Comparison of ENCODE assay signal across 8 cellular contexts in genomic region chr4:77193511-77194236, GRCh38. TPM values are rescaled to one million over a fixed set of nuclear protein-coding genes. Genes with fewer than 3 reads are reported as not detected.
DNase-seq lines count a peak whose midpoint lies in the region; ATAC-seq and TF ChIP-seq lines count a peak whose summit lies in the region.

No MANE protein-coding gene starts in this region.

- no peaks in the 10 kb centered on the region for H4K20me1 ChIP-seq in SU-DHL-6 (ENCODE audit: low read depth, low read length)

- no peaks in the 10 kb centered on the region for H3K79me2 ChIP-seq in SU-DHL-6 (ENCODE audit: insufficient read depth, low read length)

- peaks cover 18% of the 10 kb centered on the region for H3K4me1 Mint-ChIP-seq in activated naive CD4-positive, alpha-beta T cell treated with anti-CD3 and anti-CD28 coated beads, Interleukin-2, amount 50 U/mL, for 24 hours
- H3K4me1 Mint-ChIP-seq in type B pancreatic cell (ENCODE audit: unreplicated experiment) = peaks cover 11% of the 10 kb centered on the region

- peak overlapping the region; percentile 89 for H3K4me3 Mint-ChIP-seq in activated naive CD4-positive, alpha-beta T cell treated with anti-CD3 and anti-CD28 coated beads, Interleukin-2, amount 50 U/mL, for 24 hours
- no peak overlapping the region for H3K4me3 Mint-ChIP-seq in type B pancreatic cell

- no peaks in the 10 kb centered on the region for H3K9me3 ChIP-seq in SU-DHL-6 (ENCODE audit: insufficient read depth, low read length)

- ATAC-seq in GM18517 (IDR thresholded peaks at IDR 0.05; ENCODE audit: unreplicated experiment) (peak; percentile 88), HG02938 (IDR thresholded peaks at IDR 0.05; ENCODE audit: unreplicated experiment) (peak; percentile 74)

- H3K9ac ChIP-seq in SU-DHL-6 (ENCODE audit: low read length) = peak overlapping the region; percentile 51

- TF ChIP-seq CTCF in SU-DHL-6 (IDR thresholded peaks at IDR 0.05; ENCODE audit: insufficient read depth, low read length, poor library complexity, severe bottlenecking) (no peak), type B pancreatic cell (conservative IDR thresholded peaks at IDR 0.05) (no peak)

- H3K36me3 ChIP-seq in SU-DHL-6 (ENCODE audit: low read length) = no peaks in the 10 kb centered on the region

- peak overlapping the region; percentile 77 for H3K27ac Mint-ChIP-seq in activated naive CD4-positive, alpha-beta T cell treated with anti-CD3 and anti-CD28 coated beads, Interleukin-2, amount 50 U/mL, for 24 hours
- no peak overlapping the region for H3K27ac Mint-ChIP-seq in type B pancreatic cell

- H3K9me3 Mint-ChIP-seq in activated naive CD4-positive, alpha-beta T cell treated with anti-CD3 and anti-CD28 coated beads, Interleukin-2, amount 50 U/mL, for 24 hours = no peaks in the 10 kb centered on the region
- H3K9me3 Mint-ChIP-seq in type B pancreatic cell = peaks cover 10% of the 10 kb centered on the region

- H3K27ac ChIP-seq in SU-DHL-6 (ENCODE audit: low read depth, low read length) = peak overlapping the region; percentile 87
- H3K27ac ChIP-seq in substantia nigra (ENCODE audit: low read depth, low read length, poor library complexity, severe bottlenecking) = peak overlapping the region; percentile 16

- DNase-seq in mucosa of gallbladder (ENCODE audit: low spot score) (peak; percentile 39), substantia nigra (lab: John Stamatoyannopoulos, UW) (peak in 38 of 49 donors; percentile 2 to 61 (median 22)), HK-2 (ENCODE audit: unreplicated experiment) (no peak), type B pancreatic cell (ENCODE audit: extremely low spot score, unreplicated experiment) (no peak)

- peak overlapping the region; percentile 87 for H2AFZ ChIP-seq in SU-DHL-6 (ENCODE audit: low read depth, low read length, severe bottlenecking)

- no peaks in the 10 kb centered on the region for H3K27me3 ChIP-seq in SU-DHL-6 (ENCODE audit: low read length)

- peak overlapping the region; percentile 85 for H3K4me2 ChIP-seq in SU-DHL-6 (ENCODE audit: low read depth, low read length, poor library complexity, severe bottlenecking)

- peak overlapping the region; percentile 51 for H3K4me3 ChIP-seq in SU-DHL-6 (ENCODE audit: insufficient read depth, low read length, poor library complexity, severe bottlenecking)

- H3F3A ChIP-seq in SU-DHL-6 (ENCODE audit: insufficient read depth) = peaks cover 11% of the 10 kb centered on the region

- no peaks in the 10 kb centered on the region for H3K9me2 ChIP-seq in SU-DHL-6 (replicated peaks; ENCODE audit: insufficient read depth, low read length)

- peaks cover 2% of the 10 kb centered on the region for H3K27me3 Mint-ChIP-seq in activated naive CD4-positive, alpha-beta T cell treated with anti-CD3 and anti-CD28 coated beads, Interleukin-2, amount 50 U/mL, for 24 hours
- peaks cover 11% of the 10 kb centered on the region for H3K27me3 Mint-ChIP-seq in type B pancreatic cell

- no peaks in the 10 kb centered on the region for H3K36me3 Mint-ChIP-seq in activated naive CD4-positive, alpha-beta T cell treated with anti-CD3 and anti-CD28 coated beads, Interleukin-2, amount 50 U/mL, for 24 hours
- no peaks in the 10 kb centered on the region for H3K36me3 Mint-ChIP-seq in type B pancreatic cell

RNA-seq across cellular contexts. Expression of gene CCNG2, which starts 36.7 kb away (rescaled TPM):
- total RNA-seq in mucosa of gallbladder (55.3 TPM), type B pancreatic cell (ENCODE audit: low replicate concordance) (53.0 and 67.9 TPM in 2 replicates)

Comparison
In these comparisons a context has a peak if more than half of its experiments do, and no peak if none do; other contexts are left out.
1. DNase-seq: peak in mucosa of gallbladder (single experiment) and substantia nigra (38 of 49); none in HK-2 (single experiment) and type B pancreatic cell (single experiment).